Comparison of ENCODE assay signal across 8 cellular contexts in the genomic region with DNA sequence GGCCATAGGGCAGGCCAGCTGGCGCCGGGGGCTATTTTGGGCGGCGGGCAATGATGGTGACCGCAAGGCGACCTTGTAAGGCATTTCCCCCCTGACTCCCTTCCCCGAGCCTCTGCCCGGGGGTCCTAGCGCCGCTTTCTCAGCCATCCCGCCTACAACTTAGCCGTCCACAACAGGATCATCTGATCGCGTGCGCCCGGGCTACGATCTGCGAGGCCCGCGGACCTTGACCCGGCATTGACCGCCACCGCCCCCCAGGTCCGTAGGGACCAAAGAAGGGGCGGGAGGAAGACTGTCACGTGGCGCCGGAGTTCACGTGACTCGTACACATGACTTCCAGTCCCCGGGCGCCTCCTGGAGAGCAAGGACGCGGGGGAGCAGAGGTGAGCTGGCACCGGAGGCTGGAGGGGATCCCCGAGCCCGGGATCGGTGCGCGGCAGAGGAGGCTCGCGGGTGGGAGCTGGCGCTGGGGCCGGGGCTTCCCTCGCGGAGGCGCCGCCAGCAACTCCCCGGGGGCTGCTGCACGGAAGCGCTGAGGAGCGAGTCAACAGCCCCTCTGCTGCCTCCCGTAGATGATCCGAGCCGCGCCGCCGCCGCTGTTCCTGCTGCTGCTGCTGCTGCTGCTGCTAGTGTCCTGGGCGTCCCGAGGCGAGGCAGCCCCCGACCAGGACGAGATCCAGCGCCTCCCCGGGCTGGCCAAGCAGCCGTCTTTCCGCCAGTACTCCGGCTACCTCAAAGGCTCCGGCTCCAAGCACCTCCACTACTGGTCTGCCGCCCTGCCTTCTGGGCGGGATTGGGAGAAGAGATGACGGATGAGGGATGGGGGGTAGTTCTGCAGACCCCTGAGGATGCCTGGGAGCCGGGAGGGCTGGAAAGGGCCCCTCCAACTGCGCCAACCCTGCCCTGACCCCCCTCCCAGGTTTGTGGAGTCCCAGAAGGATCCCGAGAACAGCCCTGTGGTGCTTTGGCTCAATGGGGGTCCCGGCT. TPM values are rescaled to one million over a fixed set of nuclear protein-coding genes. Genes with fewer than 3 reads are reported as not detected.
DNase-seq lines count a peak whose midpoint lies in the region.

Gene CTSA (plus strand): TSS at position 339 of the 987 bp plus-strand sequence. CDS start 234 bp downstream, at position 573.
A gene with protein sequence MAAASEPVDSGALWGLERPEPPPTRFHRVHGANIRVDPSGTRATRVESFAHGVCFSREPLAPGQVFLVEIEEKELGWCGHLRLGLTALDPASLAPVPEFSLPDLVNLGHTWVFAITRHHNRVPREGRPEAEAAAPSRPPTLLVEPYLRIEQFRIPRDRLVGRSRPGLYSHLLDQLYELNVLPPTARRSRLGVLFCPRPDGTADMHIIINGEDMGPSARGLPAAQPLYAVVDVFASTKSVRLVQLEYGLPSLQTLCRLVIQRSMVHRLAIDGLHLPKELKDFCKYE (minus strand): TSS at position 212 of the 987 bp plus-strand sequence. CDS start 217 bp downstream, outside the sequence.

- peaks cover 35% of the 10 kb centered on the region for H3K4me1 Mint-ChIP-seq in activated naive CD4-positive, alpha-beta T cell treated with anti-CD3 and anti-CD28 coated beads, Interleukin-2, amount 10 ng/mL, durations not matched to agents 7 days and 5 days

- no peaks in the 10 kb centered on the region for H3K9me3 Mint-ChIP-seq in activated naive CD4-positive, alpha-beta T cell treated with anti-CD3 and anti-CD28 coated beads, Interleukin-2, amount 10 ng/mL, durations not matched to agents 7 days and 5 days

- H3K4me3 Mint-ChIP-seq in activated naive CD4-positive, alpha-beta T cell treated with anti-CD3 and anti-CD28 coated beads, Interleukin-2, amount 10 ng/mL, durations not matched to agents 7 days and 5 days = peak within 1 kb of the TSS; percentile 91

- H3K36me3 Mint-ChIP-seq in activated naive CD4-positive, alpha-beta T cell treated with anti-CD3 and anti-CD28 coated beads, Interleukin-2, amount 10 ng/mL, durations not matched to agents 7 days and 5 days = peaks cover 6% of the 10 kb centered on the region

- H3K27ac ChIP-seq in substantia nigra (ENCODE audit: low read depth, low read length, poor library complexity, severe bottlenecking) = peak within 1 kb of the TSS; percentile 86

- DNase-seq in EH (ENCODE audit: low read depth) = peak; percentile 93
- DNase-seq in GOT3 (lab: John Stamatoyannopoulos, UW) = peak; percentile 91
- DNase-seq in LoVo (ENCODE audit: low spot score) = peak; percentile 88
- DNase-seq in SK-MEL-5 (ENCODE audit: low read depth, low spot score) = peak; percentile 88
- peak; percentile 93 for DNase-seq in activated naive CD4-positive, alpha-beta T cell treated with anti-CD3 and anti-CD28 coated beads, Interleukin-2, amount 10 ng/mL, durations not matched to agents 7 days and 5 days
- DNase-seq in germinal center (ENCODE audit: low spot score) = peak; percentile 93
- peak in 55 of 56 donors; percentile 56 to 96 (median 86) for DNase-seq in nucleus accumbens (lab: John Stamatoyannopoulos, UW)
- DNase-seq in substantia nigra (lab: John Stamatoyannopoulos, UW) = peak; percentile 56 to 96 (median 85)

- CTCF ChIA-PET in activated naive CD4-positive, alpha-beta T cell treated with anti-CD3 and anti-CD28 coated beads, Interleukin-2, amount 10 ng/mL, durations not matched to agents 7 days and 5 days (lab: Charles Lee) = interaction anchor here (1.0 to 1.5 kb wide), 5 partner anchors 10 to 49 kb away, joined by 3 to 8 read pairs (median 3); partner anchors contain the start of gene ZSWIM1

- in situ Hi-C loops in SK-MEL-5 (cut with HindIII; ENCODE audit: low pct_unique_long_range_greater_than_20kb, low sequenced_read_pairs) = no loop called here

- peak within 1 kb of the TSS; percentile 89 for H3K27ac Mint-ChIP-seq in activated naive CD4-positive, alpha-beta T cell treated with anti-CD3 and anti-CD28 coated beads, Interleukin-2, amount 10 ng/mL, durations not matched to agents 7 days and 5 days

- peaks cover 14% of the 10 kb centered on the region for H3K27me3 Mint-ChIP-seq in activated naive CD4-positive, alpha-beta T cell treated with anti-CD3 and anti-CD28 coated beads, Interleukin-2, amount 10 ng/mL, durations not matched to agents 7 days and 5 days

RNA-seq across cellular contexts. Expression of gene CTSA, which starts in this region (rescaled TPM):
- 447 and 457 TPM in 2 replicates for total RNA-seq in SK-MEL-5 (2014; rRNA removed; shearing (Covaris generic))
- 1,285 and 1,383 TPM in 2 replicates for polyA plus RNA-seq in SK-MEL-5 (2015; cell fraction: cytosol; rRNA removed)
- polyA plus RNA-seq in SK-MEL-5 (2015; cell fraction: nucleus; rRNA removed) = 906 and 1,065 TPM in 2 replicates

RNA-seq across cellular contexts. Expression of the second gene that starts in this region (rescaled TPM):
- total RNA-seq in SK-MEL-5 (2014; rRNA removed; shearing (Covaris generic)) = 7.1 and 8.9 TPM in 2 replicates
- polyA plus RNA-seq in SK-MEL-5 (2015; cell fraction: cytosol; rRNA removed) = 5.3 and 8.8 TPM in 2 replicates
- 18.6 and 23.3 TPM in 2 replicates for polyA plus RNA-seq in SK-MEL-5 (2015; cell fraction: nucleus; rRNA removed)

Comparison
In these comparisons a context has a peak if more than half of its experiments do, and no peak if none do; other contexts are left out.
1. Peak in every context shown above with its lines: DNase-seq and H3K27ac ChIP-seq.